Comparison of ENCODE assay signal across 8 cellular contexts in the genomic region with DNA sequence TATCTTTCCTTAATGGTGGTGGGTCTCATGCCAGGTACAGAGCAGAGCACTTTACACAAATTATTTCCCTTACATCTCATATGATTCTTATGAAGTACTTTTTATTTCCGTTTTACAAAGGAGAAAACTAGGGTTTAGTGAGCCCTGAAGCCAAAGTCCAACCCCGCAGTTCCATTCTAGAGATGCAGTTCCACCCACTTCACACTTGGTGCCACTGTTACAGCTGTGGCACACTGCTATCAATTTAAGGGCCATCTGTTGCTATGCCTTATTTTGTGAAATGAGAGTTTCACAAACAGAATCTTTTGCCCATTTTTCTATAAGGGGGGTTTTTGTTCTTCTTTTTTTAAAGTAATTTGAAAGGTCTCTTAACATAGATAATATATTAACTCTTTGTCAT. TPM values are rescaled to one million over a fixed set of nuclear protein-coding genes. Genes with fewer than 3 reads are reported as not detected.
DNase-seq lines count a peak whose midpoint lies in the region; ATAC-seq, FAIRE-seq and TF ChIP-seq lines count a peak whose summit lies in the region.

No MANE protein-coding gene starts in this region.

- peak; percentile 46 for TF ChIP-seq RAD21 in GM12878 (IDR thresholded peaks at IDR 0.05; ENCODE audit: insufficient read depth, low read depth, low read length)

- no peaks in the 10 kb centered on the region for H3K9me3 ChIP-seq in GM12878 (replicated peaks; ENCODE audit: control insufficient read depth, insufficient read depth, low read length)

- no peak overlapping the region for H3K4me3 Mint-ChIP-seq in natural killer cell treated with Interleukin-12 subunit alpha and Interleukin-12 subunit beta and Interleukin-15 and Interleukin-18, amount 100 ng/mL, for 72 hours

- TF ChIP-seq EP300 in GM12878 (IDR thresholded peaks at IDR 0.05; ENCODE audit: borderline replicate concordance in 1 of 2, control insufficient read depth in 1 of 2, low read depth in 2 of 2, low read length in 2 of 2) = no peak

- H3K4me3 ChIP-seq in GM12878 = no peak overlapping the region

- peaks cover 0 to 3% of the 10 kb centered on the region in 2 experiments; a peak in 2 of 4 replicates for H3K36me3 ChIP-seq in GM12878 (ENCODE audit: control insufficient read depth in 2 of 2, insufficient read depth in 2 of 2, low read length in 1 of 2)

- SMC1A ChIA-PET in GM12878 (lab: Charles Lee; ENCODE audit: uncharacterized antibody, unreplicated experiment) = interaction anchor here (0.9 to 1.9 kb wide), 4 partner anchors 12 to 353 kb away, joined by 3 to 6 read pairs (median 5); partner anchors contain the start of gene MIPEP

- no peaks in the 10 kb centered on the region for H3K4me1 Mint-ChIP-seq in natural killer cell treated with Interleukin-12 subunit alpha and Interleukin-12 subunit beta and Interleukin-15 and Interleukin-18, amount 100 ng/mL, for 72 hours (ENCODE audit: low read depth in 2 of 2)

- H3K4me2 ChIP-seq in GM12878 (ENCODE audit: control insufficient read depth, insufficient read depth) = no peak overlapping the region

- peaks cover 2% of the 10 kb centered on the region for H3K4me1 ChIP-seq in GM12878 (ENCODE audit: control insufficient read depth, insufficient read depth, low read length)

- no peaks in the 10 kb centered on the region for H3K79me2 ChIP-seq in GM12878 (ENCODE audit: control insufficient read depth, insufficient read depth, low read length)

- H4K20me1 ChIP-seq in GM12878 (ENCODE audit: control insufficient read depth, insufficient read depth) = no peaks in the 10 kb centered on the region

- in situ Hi-C loops in GM12878 (cut with MboI) = no loop called here

- DNase-seq in GM12878 (ENCODE audit: low read depth, low spot score) (no peak), midbrain (lab: John Stamatoyannopoulos, UW) (peak; percentile 20), sciatic nerve (ENCODE audit: low spot score) (no peak)
- no peak for DNase-seq in natural killer cell treated with Interleukin-12 subunit alpha and Interleukin-12 subunit beta and Interleukin-15 and Interleukin-18, amount 100 ng/mL, for 72 hours (ENCODE audit: low spot score)
- DNase-seq in effector CD4-positive, alpha-beta T cell = no peak

- H2AFZ ChIP-seq in GM12878 (ENCODE audit: control insufficient read depth, low read depth, low read length) = no peak overlapping the region

- ATAC-seq in HG03460 (IDR thresholded peaks at IDR 0.05; ENCODE audit: unreplicated experiment) (peak; percentile 56), GM12878 (peak; percentile 95), sciatic nerve (no peak), HG03457 (IDR thresholded peaks at IDR 0.05; ENCODE audit: unreplicated experiment) (no peak)
- ATAC-seq in natural killer cell treated with Interleukin-12 subunit alpha and Interleukin-12 subunit beta and Interleukin-15 and Interleukin-18, amount 100 ng/mL, for 72 hours = no peak

- peak; percentile 50 to 55 (median 55); a peak in 5 of 6 replicates for TF ChIP-seq CTCF in GM12878 (IDR thresholded peaks at IDR 0.05 in 2 of 3, conservative IDR thresholded peaks at IDR 0.05 in 1 of 3; ENCODE audit: control insufficient read depth in 2 of 3, extremely low read depth in 1 of 3, insufficient read depth in 1 of 3, low read depth in 3 of 3, low read length in 3 of 3)

- TF ChIP-seq POLR2A in GM12878 (IDR thresholded peaks at IDR 0.05; ENCODE audit: low read depth, low read length) = no peak

- FAIRE-seq in G401.6 (lab: Jason Lieb, UNC) = peak; percentile 50
- FAIRE-seq in GM12878 (lab: Jason Lieb, UNC) = no peak

- intact Hi-C loops in GM12878 (cut with micrococcal nuclease; ENCODE audit: unreplicated experiment) = loop anchor here (1.0 kb wide), 1 partner anchor 344 kb away; no protein-coding TSS in a partner anchor
- intact Hi-C loops in sciatic nerve (cut with DNase I) = no loop called here

- no peaks in the 10 kb centered on the region for H3K27me3 ChIP-seq in GM12878 (replicated peaks in 1 of 2; ENCODE audit: control insufficient read depth in 2 of 2, insufficient read depth in 2 of 2, low read length in 1 of 2)

- H3K27ac Mint-ChIP-seq in natural killer cell treated with Interleukin-12 subunit alpha and Interleukin-12 subunit beta and Interleukin-15 and Interleukin-18, amount 100 ng/mL, for 72 hours = no peak overlapping the region

- no peaks in the 10 kb centered on the region for H3K9me3 Mint-ChIP-seq in natural killer cell treated with Interleukin-12 subunit alpha and Interleukin-12 subunit beta and Interleukin-15 and Interleukin-18, amount 100 ng/mL, for 72 hours

- 3% methylated on average over 2 of the region's 2 CpGs for WGBS in GM12878 (ENCODE audit: insufficient coverage, insufficient replicate concordance, low lambda C conversion rate, missing lambda C conversion rate)

- CTCF ChIA-PET in GM12878 (lab: Yijun Ruan, JAX) = interaction anchor here (0.6 to 2.4 kb wide), 3 partner anchors 14 to 269 kb away, joined by 3 to 9 read pairs (median 9); no protein-coding TSS in a partner anchor

- no peaks in the 10 kb centered on the region for H3K27me3 Mint-ChIP-seq in natural killer cell treated with Interleukin-12 subunit alpha and Interleukin-12 subunit beta and Interleukin-15 and Interleukin-18, amount 100 ng/mL, for 72 hours

- RAD21 ChIA-PET in GM12878 (lab: Charles Lee; ENCODE audit: unreplicated experiment) = interaction anchor here (1.5 kb wide), 1 partner anchor 12 kb away, joined by 4 read pairs; no protein-coding TSS in a partner anchor

- H3K9ac ChIP-seq in GM12878 (ENCODE audit: control insufficient read depth, insufficient read depth, low read length) = no peak overlapping the region

- H3K27ac ChIP-seq in GM12878 (ENCODE audit: control insufficient read depth, insufficient read depth) = no peak overlapping the region

- BruUV-seq in GM12878 (replicated peaks; lab: Mats Ljungman, UMichigan) = no TSS peak

- POLR2A ChIA-PET in GM12878 (lab: Charles Lee) = no interaction called here

- H3K36me3 Mint-ChIP-seq in natural killer cell treated with Interleukin-12 subunit alpha and Interleukin-12 subunit beta and Interleukin-15 and Interleukin-18, amount 100 ng/mL, for 72 hours = no peaks in the 10 kb centered on the region

TF ChIP-seq in GM12878, 131 proteins besides CTCF, POLR2A, EP300 and RAD21:
- TF ChIP-seq SMC3 (IDR thresholded peaks at IDR 0.05; ENCODE audit: borderline replicate concordance, low read length) (peak; percentile 39; the same call in 1 of the 2 replicates), CREB1 (IDR thresholded peaks at IDR 0.05; ENCODE audit: low read depth) (no peak)
- TF ChIP-seq, protein P1, sequence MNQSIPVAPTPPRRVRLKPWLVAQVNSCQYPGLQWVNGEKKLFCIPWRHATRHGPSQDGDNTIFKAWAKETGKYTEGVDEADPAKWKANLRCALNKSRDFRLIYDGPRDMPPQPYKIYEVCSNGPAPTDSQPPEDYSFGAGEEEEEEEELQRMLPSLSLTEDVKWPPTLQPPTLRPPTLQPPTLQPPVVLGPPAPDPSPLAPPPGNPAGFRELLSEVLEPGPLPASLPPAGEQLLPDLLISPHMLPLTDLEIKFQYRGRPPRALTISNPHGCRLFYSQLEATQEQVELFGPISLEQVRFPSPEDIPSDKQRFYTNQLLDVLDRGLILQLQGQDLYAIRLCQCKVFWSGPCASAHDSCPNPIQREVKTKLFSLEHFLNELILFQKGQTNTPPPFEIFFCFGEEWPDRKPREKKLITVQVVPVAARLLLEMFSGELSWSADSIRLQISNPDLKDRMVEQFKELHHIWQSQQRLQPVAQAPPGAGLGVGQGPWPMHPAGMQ (IDR thresholded peaks at IDR 0.05; ENCODE audit: borderline replicate concordance) = no peak

RNA-seq across cellular contexts. Expression of gene MIPEP, which starts 12.9 kb away (rescaled TPM):
- total RNA-seq in GM12878 (2013; cell fraction: nucleolus; rRNA removed) = 27.1 and 31.0 TPM in 2 replicates
- total RNA-seq in GM12878 (2014; rRNA removed) (30.6 and 42.0 TPM in 2 replicates), GM12878 (2014; rRNA removed; fragmentation: Illumina TruSeq; extraction: Trizol) (25.4 and 28.2 TPM in 2 replicates), GM12878 (2021) (35.9 and 38.2 TPM in 2 replicates), sciatic nerve (11.9 TPM)
- 11.8 TPM for polyA plus RNA-seq in GM12878 (2011; ENCODE audit: low read depth)
- polyA plus RNA-seq in GM12878 (2011; rRNA removed) (36.7 and 42.8 TPM in 2 replicates), GM12878 (2014; fragmentation: Illumina TruSeq; extraction: Trizol) (28.9 and 31.4 TPM in 2 replicates), GM12878 (2014; fragmentation: Nextera tagmentation; extraction: Ambion mirVana) (10 to 100 TPM; 15.6 to 28.2 TPM), GM12878 (2014; rRNA removed) (27.6 and 28.4 TPM in 2 replicates), GM12878 (2016; fragmentation: Nextera tagmentation; extraction: Ambion mirVana) (10 to 100 TPM; 54.2 to 56.2 TPM)
- polyA plus RNA-seq in GM12878 (2011; cell fraction: cytosol; rRNA removed) = 21.7 and 24.8 TPM in 2 replicates
- 38.5 and 41.2 TPM in 2 replicates for polyA plus RNA-seq in GM12878 (2011; cell fraction: nucleus; rRNA removed)
- 24.8 and 26.1 TPM in 2 replicates for polyA plus RNA-seq in GM12878 (2012)
- polyA minus RNA-seq in GM12878 (2011; rRNA and poly(A)+ RNA removed) = 26.4 and 26.6 TPM in 2 replicates
- 6.8 TPM in 2 replicates for polyA minus RNA-seq in GM12878 (2011; cell fraction: cytosol; rRNA and poly(A)+ RNA removed)
- 19.9 and 28.6 TPM in 2 replicates for polyA minus RNA-seq in GM12878 (2011; cell fraction: nucleus; rRNA and poly(A)+ RNA removed)
- 10 to 100 TPM; 12.1 to 14.5 TPM for total RNA-seq in natural killer cell treated with Interleukin-12 subunit alpha and Interleukin-12 subunit beta and Interleukin-15 and Interleukin-18, amount 100 ng/mL, for 72 hours

RNA-seq across cellular contexts. Expression of gene C1QTNF9B, which starts 21.0 kb away (rescaled TPM):
- total RNA-seq in GM12878 (2013; cell fraction: nucleolus; rRNA removed) = not detected in 2 replicates
- total RNA-seq in GM12878 (2014; rRNA removed) = not detected in 2 replicates
- not detected in 2 replicates for total RNA-seq in GM12878 (2014; rRNA removed; fragmentation: Illumina TruSeq; extraction: Trizol)
- total RNA-seq in GM12878 (2021) = not detected in 2 replicates
- 0.16 TPM for polyA plus RNA-seq in GM12878 (2011; ENCODE audit: low read depth)
- polyA plus RNA-seq in GM12878 (2011; rRNA removed) = not detected in 2 replicates
- not detected in 2 replicates for polyA plus RNA-seq in GM12878 (2011; cell fraction: cytosol; rRNA removed)
- not detected in 2 replicates for polyA plus RNA-seq in GM12878 (2011; cell fraction: nucleus; rRNA removed)
- polyA plus RNA-seq in GM12878 (2012) = 0.35 and 0.38 TPM in 2 replicates
- polyA plus RNA-seq in GM12878 (2014; fragmentation: Illumina TruSeq; extraction: Trizol) = not detected in 2 replicates
- polyA plus RNA-seq in GM12878 (2014; fragmentation: Nextera tagmentation; extraction: Ambion mirVana) = under 1 TPM; 0.10 to 0.20 TPM
- polyA plus RNA-seq in GM12878 (2014; rRNA removed) = not detected in 2 replicates
- under 1 TPM; 0.44 to 0.48 TPM for polyA plus RNA-seq in GM12878 (2016; fragmentation: Nextera tagmentation; extraction: Ambion mirVana)
- polyA minus RNA-seq in GM12878 (2011; rRNA and poly(A)+ RNA removed) = not detected in 2 replicates
- polyA minus RNA-seq in GM12878 (2011; cell fraction: cytosol; rRNA and poly(A)+ RNA removed) = not detected in 2 replicates
- polyA minus RNA-seq in GM12878 (2011; cell fraction: nucleus; rRNA and poly(A)+ RNA removed) = not detected in 2 replicates
- not detected for total RNA-seq in natural killer cell treated with Interleukin-12 subunit alpha and Interleukin-12 subunit beta and Interleukin-15 and Interleukin-18, amount 100 ng/mL, for 72 hours
- 3.0 TPM for total RNA-seq in sciatic nerve

Comparison
In these comparisons a context has a peak if more than half of its experiments do, and no peak if none do; other contexts are left out.
1. ATAC-seq: peak in HG03460 (single experiment) and GM12878 (single experiment); none in natural killer cell treated with Interleukin-12 subunit alpha and Interleukin-12 subunit beta and Interleukin-15 and Interleukin-18, amount 100 ng/mL, for 72 hours (0 of 2), sciatic nerve (single experiment) and HG03457 (single experiment).